In the genomic region with DNA sequence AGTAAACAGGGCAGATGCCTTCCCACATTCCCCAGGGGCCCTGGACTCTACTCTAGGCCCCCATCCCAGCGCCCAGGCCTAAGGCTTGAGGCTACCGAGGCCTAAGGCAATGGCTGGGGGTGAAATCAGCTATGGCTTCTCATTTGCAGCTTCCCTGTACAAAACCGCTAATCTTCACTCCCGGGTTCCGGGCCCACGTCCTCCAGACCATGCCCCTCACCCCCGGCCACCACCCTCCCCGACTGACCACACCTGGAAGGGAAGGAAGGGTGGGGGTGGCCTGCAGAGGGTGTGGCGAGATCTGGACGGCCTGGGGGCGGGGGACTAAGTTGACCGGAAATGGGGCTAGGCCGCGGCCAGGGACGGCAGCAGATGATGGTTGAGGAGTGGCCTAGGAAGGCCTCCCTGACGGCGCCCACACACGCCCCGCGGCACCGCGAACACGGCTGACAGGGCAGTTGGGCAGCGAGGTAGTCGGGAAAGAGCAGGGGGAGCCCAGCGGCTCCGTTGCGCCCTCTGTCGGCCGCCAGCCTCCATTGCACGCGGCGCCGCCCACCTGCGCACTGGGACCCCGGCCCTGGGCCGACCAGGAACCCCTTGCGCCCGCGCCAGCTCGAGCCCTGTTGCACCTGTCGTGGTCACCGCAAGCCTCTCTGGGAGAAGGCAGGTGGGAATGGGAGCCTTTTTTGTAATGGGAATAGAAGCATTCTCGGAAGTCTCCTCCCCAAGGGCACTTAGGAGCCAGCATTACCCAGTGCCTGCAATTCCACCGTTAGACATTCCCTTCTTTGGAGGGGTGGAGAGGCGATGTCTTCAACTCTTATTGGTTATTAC, we compare ENCODE assay signal across 1 cellular context.
TF ChIP-seq lines count a peak whose summit lies in the region.

No MANE protein-coding gene starts in this region.

TF ChIP-seq in K562, 482 proteins besides CTCF, POLR2A, EP300 and RAD21 (continued from another document and continues in another):
- TF ChIP-seq, protein P1, sequence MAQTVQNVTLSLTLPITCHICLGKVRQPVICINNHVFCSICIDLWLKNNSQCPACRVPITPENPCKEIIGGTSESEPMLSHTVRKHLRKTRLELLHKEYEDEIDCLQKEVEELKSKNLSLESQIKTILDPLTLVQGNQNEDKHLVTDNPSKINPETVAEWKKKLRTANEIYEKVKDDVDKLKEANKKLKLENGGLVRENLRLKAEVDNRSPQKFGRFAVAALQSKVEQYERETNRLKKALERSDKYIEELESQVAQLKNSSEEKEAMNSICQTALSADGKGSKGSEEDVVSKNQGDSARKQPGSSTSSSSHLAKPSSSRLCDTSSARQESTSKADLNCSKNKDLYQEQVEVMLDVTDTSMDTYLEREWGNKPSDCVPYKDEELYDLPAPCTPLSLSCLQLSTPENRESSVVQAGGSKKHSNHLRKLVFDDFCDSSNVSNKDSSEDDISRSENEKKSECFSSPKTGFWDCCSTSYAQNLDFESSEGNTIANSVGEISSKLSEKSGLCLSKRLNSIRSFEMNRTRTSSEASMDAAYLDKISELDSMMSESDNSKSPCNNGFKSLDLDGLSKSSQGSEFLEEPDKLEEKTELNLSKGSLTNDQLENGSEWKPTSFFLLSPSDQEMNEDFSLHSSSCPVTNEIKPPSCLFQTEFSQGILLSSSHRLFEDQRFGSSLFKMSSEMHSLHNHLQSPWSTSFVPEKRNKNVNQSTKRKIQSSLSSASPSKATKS (CRISPR knock-in tag; IDR thresholded peaks at IDR 0.05) = no peak
- TF ChIP-seq, protein P2, sequence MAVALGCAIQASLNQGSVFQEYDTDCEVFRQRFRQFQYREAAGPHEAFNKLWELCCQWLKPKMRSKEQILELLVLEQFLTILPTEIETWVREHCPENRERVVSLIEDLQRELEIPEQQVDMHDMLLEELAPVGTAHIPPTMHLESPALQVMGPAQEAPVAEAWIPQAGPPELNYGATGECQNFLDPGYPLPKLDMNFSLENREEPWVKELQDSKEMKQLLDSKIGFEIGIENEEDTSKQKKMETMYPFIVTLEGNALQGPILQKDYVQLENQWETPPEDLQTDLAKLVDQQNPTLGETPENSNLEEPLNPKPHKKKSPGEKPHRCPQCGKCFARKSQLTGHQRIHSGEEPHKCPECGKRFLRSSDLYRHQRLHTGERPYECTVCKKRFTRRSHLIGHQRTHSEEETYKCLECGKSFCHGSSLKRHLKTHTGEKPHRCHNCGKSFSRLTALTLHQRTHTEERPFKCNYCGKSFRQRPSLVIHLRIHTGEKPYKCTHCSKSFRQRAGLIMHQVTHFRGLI (CRISPR knock-in tag; IDR thresholded peaks at IDR 0.05) = no peak
- TF ChIP-seq, protein P3, sequence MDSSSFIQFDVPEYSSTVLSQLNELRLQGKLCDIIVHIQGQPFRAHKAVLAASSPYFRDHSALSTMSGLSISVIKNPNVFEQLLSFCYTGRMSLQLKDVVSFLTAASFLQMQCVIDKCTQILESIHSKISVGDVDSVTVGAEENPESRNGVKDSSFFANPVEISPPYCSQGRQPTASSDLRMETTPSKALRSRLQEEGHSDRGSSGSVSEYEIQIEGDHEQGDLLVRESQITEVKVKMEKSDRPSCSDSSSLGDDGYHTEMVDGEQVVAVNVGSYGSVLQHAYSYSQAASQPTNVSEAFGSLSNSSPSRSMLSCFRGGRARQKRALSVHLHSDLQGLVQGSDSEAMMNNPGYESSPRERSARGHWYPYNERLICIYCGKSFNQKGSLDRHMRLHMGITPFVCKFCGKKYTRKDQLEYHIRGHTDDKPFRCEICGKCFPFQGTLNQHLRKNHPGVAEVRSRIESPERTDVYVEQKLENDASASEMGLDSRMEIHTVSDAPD (CRISPR knock-in tag; IDR thresholded peaks at IDR 0.05) = no peak
- TF ChIP-seq ZNF586 (CRISPR knock-in tag; conservative IDR thresholded peaks at IDR 0.05) (no peak), MBD2 (IDR thresholded peaks at IDR 0.05; ENCODE audit: borderline replicate concordance, low read depth) (no peak), NFE2 (IDR thresholded peaks at IDR 0.05; ENCODE audit: low read depth) (no peak; the same call in 1 of the 2 replicates), ARNT (IDR thresholded peaks at IDR 0.05) (no peak), ZNF785 (CRISPR knock-in tag; IDR thresholded peaks at IDR 0.05) (no peak), PHB2 (IDR thresholded peaks at IDR 0.05; ENCODE audit: low read depth) (no peak), NFE2L1 (tag; IDR thresholded peaks at IDR 0.05; ENCODE audit: borderline replicate concordance, low read depth) (no peak), RBFOX2 (IDR thresholded peaks at IDR 0.05; ENCODE audit: low read depth, low read length) (peak; percentile 88), NCOA6 (IDR thresholded peaks at IDR 0.05) (no peak), MYC (IDR thresholded peaks at IDR 0.05; ENCODE audit: low read depth, low read length) (peak; percentile 63), MYC (CRISPR knock-in tag; IDR thresholded peaks at IDR 0.05; ENCODE audit: borderline replicate concordance, low read depth) (peak; percentile 64; the same call in 1 of the 2 replicates), KDM5B (IDR thresholded peaks at IDR 0.05; ENCODE audit: insufficient replicate concordance, low read depth, low read length) (no peak), NR3C1 (CRISPR knock-in tag; IDR thresholded peaks at IDR 0.05) (no peak), BRCA1 (IDR thresholded peaks at IDR 0.05) (no peak), BRCA1 (CRISPR knock-in tag; IDR thresholded peaks at IDR 0.05) (no peak), RBBP5 (IDR thresholded peaks at IDR 0.05; ENCODE audit: borderline replicate concordance, insufficient read depth, low read length, poor library complexity, severe bottlenecking) (peak; percentile 34), ZNF699 (CRISPR knock-in tag; IDR thresholded peaks at IDR 0.05; ENCODE audit: insufficient replicate concordance) (no peak), KDM2B (CRISPR knock-in tag; IDR thresholded peaks at IDR 0.05) (no peak), CBX8 (IDR thresholded peaks at IDR 0.05; ENCODE audit: borderline replicate concordance, extremely low read depth, low read depth, low read length, poor library complexity, severe bottlenecking) (no peak), RBM15 (IDR thresholded peaks at IDR 0.05; ENCODE audit: insufficient read depth, low read length) (no peak), DIDO1 (tag; IDR thresholded peaks at IDR 0.05; ENCODE audit: low read depth) (no peak), ZNF766 (CRISPR knock-in tag; conservative IDR thresholded peaks at IDR 0.05) (no peak; the same call in 1 of the 2 replicates), MYNN (IDR thresholded peaks at IDR 0.05) (peak; percentile 71; the same call in 1 of the 2 replicates), MYNN (CRISPR knock-in tag; IDR thresholded peaks at IDR 0.05) (no peak), SAP30 (IDR thresholded peaks at IDR 0.05; ENCODE audit: borderline replicate concordance, insufficient read depth, low read depth, low read length, poor library complexity, severe bottlenecking) (no peak)
- TF ChIP-seq, protein P4, sequence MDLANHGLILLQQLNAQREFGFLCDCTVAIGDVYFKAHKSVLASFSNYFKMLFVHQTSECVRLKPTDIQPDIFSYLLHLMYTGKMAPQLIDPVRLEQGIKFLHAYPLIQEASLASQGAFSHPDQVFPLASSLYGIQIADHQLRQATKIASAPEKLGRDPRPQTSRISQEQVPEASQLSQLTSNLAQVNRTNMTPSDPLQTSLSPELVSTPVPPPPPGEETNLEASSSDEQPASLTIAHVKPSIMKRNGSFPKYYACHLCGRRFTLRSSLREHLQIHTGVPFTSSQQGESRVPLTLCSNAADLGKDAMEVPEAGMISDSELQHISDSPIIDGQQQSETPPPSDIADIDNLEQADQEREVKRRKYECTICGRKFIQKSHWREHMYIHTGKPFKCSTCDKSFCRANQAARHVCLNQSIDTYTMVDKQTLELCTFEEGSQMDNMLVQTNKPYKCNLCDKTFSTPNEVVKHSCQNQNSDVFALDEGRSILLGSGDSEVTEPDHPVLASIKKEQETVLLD (IDR thresholded peaks at IDR 0.05) = peak; percentile 56; the same call in 1 of the 2 replicates
- TF ChIP-seq, protein P5, sequence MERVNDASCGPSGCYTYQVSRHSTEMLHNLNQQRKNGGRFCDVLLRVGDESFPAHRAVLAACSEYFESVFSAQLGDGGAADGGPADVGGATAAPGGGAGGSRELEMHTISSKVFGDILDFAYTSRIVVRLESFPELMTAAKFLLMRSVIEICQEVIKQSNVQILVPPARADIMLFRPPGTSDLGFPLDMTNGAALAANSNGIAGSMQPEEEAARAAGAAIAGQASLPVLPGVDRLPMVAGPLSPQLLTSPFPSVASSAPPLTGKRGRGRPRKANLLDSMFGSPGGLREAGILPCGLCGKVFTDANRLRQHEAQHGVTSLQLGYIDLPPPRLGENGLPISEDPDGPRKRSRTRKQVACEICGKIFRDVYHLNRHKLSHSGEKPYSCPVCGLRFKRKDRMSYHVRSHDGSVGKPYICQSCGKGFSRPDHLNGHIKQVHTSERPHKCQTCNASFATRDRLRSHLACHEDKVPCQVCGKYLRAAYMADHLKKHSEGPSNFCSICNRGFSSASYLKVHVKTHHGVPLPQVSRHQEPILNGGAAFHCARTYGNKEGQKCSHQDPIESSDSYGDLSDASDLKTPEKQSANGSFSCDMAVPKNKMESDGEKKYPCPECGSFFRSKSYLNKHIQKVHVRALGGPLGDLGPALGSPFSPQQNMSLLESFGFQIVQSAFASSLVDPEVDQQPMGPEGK (CRISPR knock-in tag; IDR thresholded peaks at IDR 0.05; ENCODE audit: borderline replicate concordance) = no peak
- TF ChIP-seq, protein P6, sequence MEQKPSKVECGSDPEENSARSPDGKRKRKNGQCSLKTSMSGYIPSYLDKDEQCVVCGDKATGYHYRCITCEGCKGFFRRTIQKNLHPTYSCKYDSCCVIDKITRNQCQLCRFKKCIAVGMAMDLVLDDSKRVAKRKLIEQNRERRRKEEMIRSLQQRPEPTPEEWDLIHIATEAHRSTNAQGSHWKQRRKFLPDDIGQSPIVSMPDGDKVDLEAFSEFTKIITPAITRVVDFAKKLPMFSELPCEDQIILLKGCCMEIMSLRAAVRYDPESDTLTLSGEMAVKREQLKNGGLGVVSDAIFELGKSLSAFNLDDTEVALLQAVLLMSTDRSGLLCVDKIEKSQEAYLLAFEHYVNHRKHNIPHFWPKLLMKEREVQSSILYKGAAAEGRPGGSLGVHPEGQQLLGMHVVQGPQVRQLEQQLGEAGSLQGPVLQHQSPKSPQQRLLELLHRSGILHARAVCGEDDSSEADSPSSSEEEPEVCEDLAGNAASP (IDR thresholded peaks at IDR 0.05) = no peak
- TF ChIP-seq, protein P7, sequence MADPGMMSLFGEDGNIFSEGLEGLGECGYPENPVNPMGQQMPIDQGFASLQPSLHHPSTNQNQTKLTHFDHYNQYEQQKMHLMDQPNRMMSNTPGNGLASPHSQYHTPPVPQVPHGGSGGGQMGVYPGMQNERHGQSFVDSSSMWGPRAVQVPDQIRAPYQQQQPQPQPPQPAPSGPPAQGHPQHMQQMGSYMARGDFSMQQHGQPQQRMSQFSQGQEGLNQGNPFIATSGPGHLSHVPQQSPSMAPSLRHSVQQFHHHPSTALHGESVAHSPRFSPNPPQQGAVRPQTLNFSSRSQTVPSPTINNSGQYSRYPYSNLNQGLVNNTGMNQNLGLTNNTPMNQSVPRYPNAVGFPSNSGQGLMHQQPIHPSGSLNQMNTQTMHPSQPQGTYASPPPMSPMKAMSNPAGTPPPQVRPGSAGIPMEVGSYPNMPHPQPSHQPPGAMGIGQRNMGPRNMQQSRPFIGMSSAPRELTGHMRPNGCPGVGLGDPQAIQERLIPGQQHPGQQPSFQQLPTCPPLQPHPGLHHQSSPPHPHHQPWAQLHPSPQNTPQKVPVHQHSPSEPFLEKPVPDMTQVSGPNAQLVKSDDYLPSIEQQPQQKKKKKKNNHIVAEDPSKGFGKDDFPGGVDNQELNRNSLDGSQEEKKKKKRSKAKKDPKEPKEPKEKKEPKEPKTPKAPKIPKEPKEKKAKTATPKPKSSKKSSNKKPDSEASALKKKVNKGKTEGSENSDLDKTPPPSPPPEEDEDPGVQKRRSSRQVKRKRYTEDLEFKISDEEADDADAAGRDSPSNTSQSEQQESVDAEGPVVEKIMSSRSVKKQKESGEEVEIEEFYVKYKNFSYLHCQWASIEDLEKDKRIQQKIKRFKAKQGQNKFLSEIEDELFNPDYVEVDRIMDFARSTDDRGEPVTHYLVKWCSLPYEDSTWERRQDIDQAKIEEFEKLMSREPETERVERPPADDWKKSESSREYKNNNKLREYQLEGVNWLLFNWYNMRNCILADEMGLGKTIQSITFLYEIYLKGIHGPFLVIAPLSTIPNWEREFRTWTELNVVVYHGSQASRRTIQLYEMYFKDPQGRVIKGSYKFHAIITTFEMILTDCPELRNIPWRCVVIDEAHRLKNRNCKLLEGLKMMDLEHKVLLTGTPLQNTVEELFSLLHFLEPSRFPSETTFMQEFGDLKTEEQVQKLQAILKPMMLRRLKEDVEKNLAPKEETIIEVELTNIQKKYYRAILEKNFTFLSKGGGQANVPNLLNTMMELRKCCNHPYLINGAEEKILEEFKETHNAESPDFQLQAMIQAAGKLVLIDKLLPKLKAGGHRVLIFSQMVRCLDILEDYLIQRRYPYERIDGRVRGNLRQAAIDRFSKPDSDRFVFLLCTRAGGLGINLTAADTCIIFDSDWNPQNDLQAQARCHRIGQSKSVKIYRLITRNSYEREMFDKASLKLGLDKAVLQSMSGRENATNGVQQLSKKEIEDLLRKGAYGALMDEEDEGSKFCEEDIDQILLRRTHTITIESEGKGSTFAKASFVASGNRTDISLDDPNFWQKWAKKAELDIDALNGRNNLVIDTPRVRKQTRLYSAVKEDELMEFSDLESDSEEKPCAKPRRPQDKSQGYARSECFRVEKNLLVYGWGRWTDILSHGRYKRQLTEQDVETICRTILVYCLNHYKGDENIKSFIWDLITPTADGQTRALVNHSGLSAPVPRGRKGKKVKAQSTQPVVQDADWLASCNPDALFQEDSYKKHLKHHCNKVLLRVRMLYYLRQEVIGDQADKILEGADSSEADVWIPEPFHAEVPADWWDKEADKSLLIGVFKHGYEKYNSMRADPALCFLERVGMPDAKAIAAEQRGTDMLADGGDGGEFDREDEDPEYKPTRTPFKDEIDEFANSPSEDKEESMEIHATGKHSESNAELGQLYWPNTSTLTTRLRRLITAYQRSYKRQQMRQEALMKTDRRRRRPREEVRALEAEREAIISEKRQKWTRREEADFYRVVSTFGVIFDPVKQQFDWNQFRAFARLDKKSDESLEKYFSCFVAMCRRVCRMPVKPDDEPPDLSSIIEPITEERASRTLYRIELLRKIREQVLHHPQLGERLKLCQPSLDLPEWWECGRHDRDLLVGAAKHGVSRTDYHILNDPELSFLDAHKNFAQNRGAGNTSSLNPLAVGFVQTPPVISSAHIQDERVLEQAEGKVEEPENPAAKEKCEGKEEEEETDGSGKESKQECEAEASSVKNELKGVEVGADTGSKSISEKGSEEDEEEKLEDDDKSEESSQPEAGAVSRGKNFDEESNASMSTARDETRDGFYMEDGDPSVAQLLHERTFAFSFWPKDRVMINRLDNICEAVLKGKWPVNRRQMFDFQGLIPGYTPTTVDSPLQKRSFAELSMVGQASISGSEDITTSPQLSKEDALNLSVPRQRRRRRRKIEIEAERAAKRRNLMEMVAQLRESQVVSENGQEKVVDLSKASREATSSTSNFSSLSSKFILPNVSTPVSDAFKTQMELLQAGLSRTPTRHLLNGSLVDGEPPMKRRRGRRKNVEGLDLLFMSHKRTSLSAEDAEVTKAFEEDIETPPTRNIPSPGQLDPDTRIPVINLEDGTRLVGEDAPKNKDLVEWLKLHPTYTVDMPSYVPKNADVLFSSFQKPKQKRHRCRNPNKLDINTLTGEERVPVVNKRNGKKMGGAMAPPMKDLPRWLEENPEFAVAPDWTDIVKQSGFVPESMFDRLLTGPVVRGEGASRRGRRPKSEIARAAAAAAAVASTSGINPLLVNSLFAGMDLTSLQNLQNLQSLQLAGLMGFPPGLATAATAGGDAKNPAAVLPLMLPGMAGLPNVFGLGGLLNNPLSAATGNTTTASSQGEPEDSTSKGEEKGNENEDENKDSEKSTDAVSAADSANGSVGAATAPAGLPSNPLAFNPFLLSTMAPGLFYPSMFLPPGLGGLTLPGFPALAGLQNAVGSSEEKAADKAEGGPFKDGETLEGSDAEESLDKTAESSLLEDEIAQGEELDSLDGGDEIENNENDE (IDR thresholded peaks at IDR 0.05; ENCODE audit: low read depth, low read length) = no peak
